ENCODE assay signal across 8 cellular contexts in the genomic region with DNA sequence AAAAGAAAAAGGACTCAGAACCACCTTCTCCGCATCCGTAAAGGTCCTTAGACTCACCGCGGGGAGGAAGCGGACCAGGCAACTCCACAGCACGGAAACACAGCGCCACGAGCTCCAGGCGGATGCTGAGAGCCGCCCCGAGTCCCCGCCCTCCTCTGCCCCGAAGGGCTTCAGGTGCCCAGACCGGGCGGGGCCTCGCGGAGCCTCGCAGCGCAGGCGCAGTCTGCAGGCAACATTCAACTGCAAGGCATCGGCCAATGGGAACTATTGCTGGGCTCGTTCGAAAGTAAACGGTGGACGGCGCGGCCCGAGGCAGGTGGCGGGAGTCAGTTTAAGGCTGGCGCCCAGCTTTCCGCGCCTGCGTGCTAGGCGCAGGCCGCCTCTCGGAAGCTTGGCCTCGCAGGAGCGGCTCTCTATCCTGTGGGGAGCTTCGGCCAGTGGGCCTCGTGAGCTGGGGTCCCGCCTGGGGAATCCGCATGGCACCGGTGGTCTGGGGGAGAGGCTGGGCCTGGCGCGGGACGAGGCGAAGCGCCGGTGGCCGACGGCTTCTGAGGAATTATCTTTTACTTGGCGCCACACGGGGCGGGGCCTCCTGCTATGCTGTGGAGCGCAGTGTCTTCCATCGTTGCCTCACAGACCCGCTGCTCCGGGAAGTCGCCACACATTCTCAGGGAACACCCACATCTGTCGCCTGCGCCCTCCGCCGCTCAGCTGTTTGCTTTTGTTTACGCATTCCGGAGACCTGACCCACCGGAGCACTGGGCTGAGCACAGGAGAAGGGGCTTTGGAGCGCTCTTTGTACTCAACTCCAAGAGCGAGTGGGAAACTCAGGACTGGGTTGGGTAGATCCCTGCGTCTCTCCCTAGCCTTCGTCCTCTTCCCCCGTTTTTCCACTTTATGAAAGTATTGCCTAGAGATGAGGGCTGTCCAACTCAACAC. TPM values are rescaled to one million over a fixed set of nuclear protein-coding genes. Genes with fewer than 3 reads are reported as not detected.
DNase-seq lines count a peak whose midpoint lies in the region; ATAC-seq and TF ChIP-seq lines count a peak whose summit lies in the region.

A gene with protein sequence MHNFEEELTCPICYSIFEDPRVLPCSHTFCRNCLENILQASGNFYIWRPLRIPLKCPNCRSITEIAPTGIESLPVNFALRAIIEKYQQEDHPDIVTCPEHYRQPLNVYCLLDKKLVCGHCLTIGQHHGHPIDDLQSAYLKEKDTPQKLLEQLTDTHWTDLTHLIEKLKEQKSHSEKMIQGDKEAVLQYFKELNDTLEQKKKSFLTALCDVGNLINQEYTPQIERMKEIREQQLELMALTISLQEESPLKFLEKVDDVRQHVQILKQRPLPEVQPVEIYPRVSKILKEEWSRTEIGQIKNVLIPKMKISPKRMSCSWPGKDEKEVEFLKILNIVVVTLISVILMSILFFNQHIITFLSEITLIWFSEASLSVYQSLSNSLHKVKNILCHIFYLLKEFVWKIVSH (minus strand): TSS at position 127 of the 939 bp plus-strand sequence. CDS start 10,603 bp downstream, outside the sequence.

- TF ChIP-seq CTCF in AG04449 (IDR thresholded peaks at IDR 0.05; ENCODE audit: insufficient read depth, low read length, missing control alignments) (peak; percentile 22), PC-3 (conservative IDR thresholded peaks at IDR 0.05; ENCODE audit: low read depth, low read length) (no peak), natural killer cell (IDR thresholded peaks at IDR 0.05) (no peak)

- H3K9me3 Mint-ChIP-seq in activated T-helper 17 cell treated with anti-CD3 and anti-CD28 coated beads, Interleukin-2, amount 50 U/mL, for 72 hours, result no peaks in the 10 kb centered on the region
- no peaks in the 10 kb centered on the region for H3K9me3 Mint-ChIP-seq in natural killer cell
- H3K9me3 Mint-ChIP-seq in stimulated activated naive B cell treated with anti-CD40 and anti-IgM and Interleukin-4, amounts not matched to agents 10 μg/mL and 1 μg/mL and 100 μg/mL, for 72 hours, result peaks cover 4% of the 10 kb centered on the region in 2 donors

- no peaks in the 10 kb centered on the region for H3F3A ChIP-seq in PC-3 (ENCODE audit: low read length, unreplicated experiment)

- H4K20me1 ChIP-seq in PC-3 (ENCODE audit: low read length), result peaks cover 9% of the 10 kb centered on the region; the same call in 1 of the 2 replicates

- H3K36me3 ChIP-seq in PC-3 (ENCODE audit: low read depth, low read length), result peaks cover 6% of the 10 kb centered on the region; the same call in 1 of the 2 replicates

- no peaks in the 10 kb centered on the region for H3K27me3 ChIP-seq in PC-3 (ENCODE audit: low read length)

- no peaks in the 10 kb centered on the region for H3K9me2 ChIP-seq in PC-3 (replicated peaks; ENCODE audit: low read length)

- intact Hi-C loops in PC-3 (cut with micrococcal nuclease) (loop anchor here (2.0 to 5.0 kb wide), 3 partner anchors 37 to 112 kb away; no protein-coding TSS in a partner anchor), natural killer cell (cut with micrococcal nuclease) (loop anchor here (1.0 to 2.0 kb wide), 2 partner anchors 51 to 115 kb away; partner anchors contain the start of genes IFT80, KPNA4 and SMC4)

- H3K9me3 ChIP-seq in PC-3 (ENCODE audit: low read length), result no peaks in the 10 kb centered on the region

- H2AFZ ChIP-seq in PC-3 (ENCODE audit: low read length), result peak within 1 kb of the TSS; percentile 77

- peak within 1 kb of the TSS; percentile 88 for H3K4me3 ChIP-seq in AG04449 (ENCODE audit: low read depth, low read length)
- peak within 1 kb of the TSS; percentile 76 for H3K4me3 ChIP-seq in PC-3 (ENCODE audit: low read length)

- peaks cover 43% of the 10 kb centered on the region for H3K36me3 Mint-ChIP-seq in activated T-helper 17 cell treated with anti-CD3 and anti-CD28 coated beads, Interleukin-2, amount 50 U/mL, for 72 hours (ENCODE audit: low read depth)
- H3K36me3 Mint-ChIP-seq in natural killer cell, result no peaks in the 10 kb centered on the region
- peaks cover 14 to 15% of the 10 kb centered on the region in 2 donors for H3K36me3 Mint-ChIP-seq in stimulated activated naive B cell treated with anti-CD40 and anti-IgM and Interleukin-4, amounts not matched to agents 10 μg/mL and 1 μg/mL and 100 μg/mL, for 72 hours

- TSS peak; percentile 63 for BruUV-seq in PC-3 (replicated peaks; lab: Mats Ljungman, UMichigan)

- H3K79me2 ChIP-seq in PC-3 (ENCODE audit: low read length), result peaks cover 44% of the 10 kb centered on the region

- DNase-seq in AG04449 (ENCODE audit: low read depth, low spot score), result peak; percentile 73
- DNase-seq in PC-3, result peak; percentile 97
- peak; percentile 95 for DNase-seq in fibroblast of peridontal ligament (ENCODE audit: extremely low read depth)
- peak; percentile 92 for DNase-seq in natural killer cell
- DNase-seq in stimulated activated naive B cell treated with anti-CD40 and anti-IgM and Interleukin-4, amounts not matched to agents 10 μg/mL and 1 μg/mL and 100 μg/mL, for 72 hours, result peak; percentile 98

- peak within 1 kb of the TSS; percentile 69 for H3K9ac ChIP-seq in PC-3 (ENCODE audit: low read length)

- no peaks in the 10 kb centered on the region for H3K27me3 Mint-ChIP-seq in activated T-helper 17 cell treated with anti-CD3 and anti-CD28 coated beads, Interleukin-2, amount 50 U/mL, for 72 hours
- H3K27me3 Mint-ChIP-seq in natural killer cell (ENCODE audit: low read depth in 2 of 2), result no peaks in the 10 kb centered on the region
- no peaks in the 10 kb centered on the region for H3K27me3 Mint-ChIP-seq in stimulated activated naive B cell treated with anti-CD40 and anti-IgM and Interleukin-4, amounts not matched to agents 10 μg/mL and 1 μg/mL and 100 μg/mL, for 72 hours

- H3K27ac ChIP-seq in PC-3 (ENCODE audit: low read length), result peak within 1 kb of the TSS; percentile 69

- H3K4me1 Mint-ChIP-seq in activated T-helper 17 cell treated with anti-CD3 and anti-CD28 coated beads, Interleukin-2, amount 50 U/mL, for 72 hours, result peaks cover 6% of the 10 kb centered on the region
- H3K4me1 Mint-ChIP-seq in natural killer cell, result peaks cover 29 to 30% of the 10 kb centered on the region in 2 donors
- peaks cover 11 to 16% of the 10 kb centered on the region in 2 donors for H3K4me1 Mint-ChIP-seq in stimulated activated naive B cell treated with anti-CD40 and anti-IgM and Interleukin-4, amounts not matched to agents 10 μg/mL and 1 μg/mL and 100 μg/mL, for 72 hours

- ATAC-seq in GM19043 (IDR thresholded peaks at IDR 0.05; ENCODE audit: low read depth, unreplicated experiment) (peak; percentile 94), HG03378 (IDR thresholded peaks at IDR 0.05; ENCODE audit: unreplicated experiment) (peak; percentile 92), PC-3 (peak; percentile 87), natural killer cell (peak; percentile 95 to 98 (median 96))
- peak; percentile 95 for ATAC-seq in activated T-helper 17 cell treated with anti-CD3 and anti-CD28 coated beads, Interleukin-2, amount 50 U/mL, for 72 hours (replicated peaks)
- peak; percentile 95 to 96 for ATAC-seq in stimulated activated naive B cell treated with anti-CD40 and anti-IgM and Interleukin-4, amounts not matched to agents 10 μg/mL and 1 μg/mL and 100 μg/mL, for 72 hours (replicated peaks)

- H3K4me2 ChIP-seq in PC-3 (ENCODE audit: low read length), result peak within 1 kb of the TSS; percentile 91

- H3K4me3 Mint-ChIP-seq in activated T-helper 17 cell treated with anti-CD3 and anti-CD28 coated beads, Interleukin-2, amount 50 U/mL, for 72 hours, result peak within 1 kb of the TSS; percentile 95
- peak within 1 kb of the TSS; percentile 99 for H3K4me3 Mint-ChIP-seq in natural killer cell
- peak within 1 kb of the TSS; percentile 99 for H3K4me3 Mint-ChIP-seq in stimulated activated naive B cell treated with anti-CD40 and anti-IgM and Interleukin-4, amounts not matched to agents 10 μg/mL and 1 μg/mL and 100 μg/mL, for 72 hours

- CTCF ChIA-PET in AG04449 (lab: Yijun Ruan, JAX) (interaction anchor here (1.1 to 4.9 kb wide), 13 partner anchors 10 to 444 kb away, joined by 3 to 25 read pairs (median 5); no protein-coding TSS in a partner anchor), PC-3 (lab: Charles Lee) (interaction anchor here (0.6 kb wide), 3 partner anchors 33 to 444 kb away, joined by 3 to 6 read pairs (median 3); no protein-coding TSS in a partner anchor)

- peak within 1 kb of the TSS; percentile 95 for H3K27ac Mint-ChIP-seq in activated T-helper 17 cell treated with anti-CD3 and anti-CD28 coated beads, Interleukin-2, amount 50 U/mL, for 72 hours
- peak within 1 kb of the TSS; percentile 94 to 99 for H3K27ac Mint-ChIP-seq in natural killer cell
- H3K27ac Mint-ChIP-seq in stimulated activated naive B cell treated with anti-CD40 and anti-IgM and Interleukin-4, amounts not matched to agents 10 μg/mL and 1 μg/mL and 100 μg/mL, for 72 hours, result peak within 1 kb of the TSS; percentile 97

- peaks cover 42% of the 10 kb centered on the region for H3K4me1 ChIP-seq in PC-3 (ENCODE audit: insufficient read depth, low read length)

- POLR2A ChIA-PET in AG04449 (lab: Yijun Ruan, JAX) (interaction anchor here (0.9 to 3.3 kb wide), 6 partner anchors 9 to 32 kb away, joined by 3 to 22 read pairs (median 3); no protein-coding TSS in a partner anchor), PC-3 (lab: Charles Lee; ENCODE audit: unreplicated experiment) (no interaction called here)

RNA-seq across cellular contexts. Expression of the gene that starts here (rescaled TPM):
- total RNA-seq in PC-3 (2014; rRNA removed) (25.3 and 26.4 TPM in 2 replicates), natural killer cell (10 to 100 TPM; 16.7 to 20.3 (median 17.9) TPM)
- 10 to 100 TPM; 39.2 to 41.1 TPM for total RNA-seq in activated T-helper 17 cell treated with anti-CD3 and anti-CD28 coated beads, Interleukin-2, amount 50 U/mL, for 72 hours

Comparison
In these comparisons a context has a peak if more than half of its experiments do, and no peak if none do; other contexts are left out.
1. Peak in every context shown above with its lines: DNase-seq, ATAC-seq, H3K4me3 ChIP-seq and H3K27ac ChIP-seq.